In genomic region chr19:57249329-57249728, GRCh38 we compare ENCODE assay signal across 32 cellular contexts.
"Had no signal": no experiment of that assay in that cellular context is flagged by ENCODE, and none has a peak within 500 bp of the region (broad histone marks: within the 10 kb centered on the region; RNA-seq: fewer than 3 reads in every experiment).

No MANE protein-coding gene starts in this region.

- H3K27ac Mint-ChIP-seq: activated B cell treated with CpG ODN at 0.5 μM for 24 hours; activated CD4-positive, alpha-beta memory T cell treated with anti-CD3 and anti-CD28 coated beads for 36 hours; activated naive CD4-positive, alpha-beta T cell treated with anti-CD3 and anti-CD28 coated beads for 36 hours; activated naive CD4-positive, alpha-beta T cell treated with anti-CD3 and anti-CD28 coated beads, Interleukin-2, amount 50 U/mL, for 72 hours; activated T-helper 1 cell treated with anti-CD3 and anti-CD28 coated beads, Interleukin-12 subunit alpha, Interleukin-12 subunit beta, Interleukin-2, Interleukin-4 antibody, amounts not matched to agents 30 ng/mL and 10 ng/mL and 1 ng/mL, durations not matched to agents 14 hours and 24 hours and 36 hours; brain had no signal

- ATAC-seq: activated naive CD4-positive, alpha-beta T cell treated with anti-CD3 and anti-CD28 coated beads, Interleukin-2, amount 50 U/mL, for 72 hours; activated T-cell treated with anti-CD3 and anti-CD28 coated beads, Interleukin-2, amount 50 U/mL, for 4 hours had no signal

- DNase-seq: activated B cell treated with CpG ODN at 0.5 μM for 24 hours; activated CD4-positive, alpha-beta memory T cell treated with anti-CD3 and anti-CD28 coated beads for 36 hours; activated CD4-positive, alpha-beta T cell treated with anti-CD3 and anti-CD28 coated beads for 4 hours; activated CD4-positive, alpha-beta T cell treated with anti-CD3 and anti-CD28 coated beads, Interleukin-2, amount 50 U/mL, for 1 hour; activated CD4-positive, CD25-positive, alpha-beta regulatory T cell treated with anti-CD3 and anti-CD28 coated beads, Interleukin-2, amount 50 U/mL, for 72 hours; activated CD8-positive, alpha-beta memory T cell treated with anti-CD3 and anti-CD28 coated beads, Interleukin-2, amount 50 U/mL, for 4 hours; activated gamma-delta T cell treated with Interleukin-2 at 50 U/mL for 16 hours; activated naive CD4-positive, alpha-beta T cell treated with anti-CD3 and anti-CD28 coated beads for 36 hours; activated T-cell treated with anti-CD3 and anti-CD28 coated beads for 4 hours; activated T-cell treated with anti-CD3 and anti-CD28 coated beads, Interleukin-2, amount 50 U/mL, for 4 hours; adrenal gland; anterior cingulate cortex; caudate nucleus; Kasumi-1; MG63; NCI-H1092; NCI-H1436 treated with DMSO at 0.1 percent for 48 hours; NCI-H1694 treated with DMSO at 0.1 percent for 48 hours; NCI-H2029; NCI-H345; NCI-H510A; NCI-H526; NCI-H748 treated with DMSO at 0.1 percent for 48 hours; NK-92 treated with Interleukin-12 subunit alpha and Interleukin-12 subunit beta, amount 100 ng/mL, for 24 hours; Right ventricle myocardium superior; SW 1271; T-helper 1 cell; T-helper 2 cell; T-helper 9 cell had no signal

- H3K4me3 Mint-ChIP-seq: activated B cell treated with CpG ODN at 0.5 μM for 24 hours; activated CD4-positive, alpha-beta memory T cell treated with anti-CD3 and anti-CD28 coated beads for 36 hours; activated naive CD4-positive, alpha-beta T cell treated with anti-CD3 and anti-CD28 coated beads for 36 hours; activated T-cell treated with anti-CD3 and anti-CD28 coated beads, Interleukin-2, amount 50 U/mL, for 4 hours; activated T-helper 1 cell treated with anti-CD3 and anti-CD28 coated beads, Interleukin-12 subunit alpha, Interleukin-12 subunit beta, Interleukin-2, Interleukin-4 antibody, amounts not matched to agents 30 ng/mL and 10 ng/mL and 1 ng/mL, durations not matched to agents 14 hours and 24 hours and 36 hours; brain had no signal

- H3K27me3 Mint-ChIP-seq: activated B cell treated with CpG ODN at 0.5 μM for 24 hours; activated CD4-positive, alpha-beta memory T cell treated with anti-CD3 and anti-CD28 coated beads for 36 hours had no signal

- H3K9me3 Mint-ChIP-seq: activated B cell treated with CpG ODN at 0.5 μM for 24 hours had no signal

- H3K4me1 Mint-ChIP-seq: brain had no signal
